ENCODE assay signal across 22 cellular contexts in the genomic region with DNA sequence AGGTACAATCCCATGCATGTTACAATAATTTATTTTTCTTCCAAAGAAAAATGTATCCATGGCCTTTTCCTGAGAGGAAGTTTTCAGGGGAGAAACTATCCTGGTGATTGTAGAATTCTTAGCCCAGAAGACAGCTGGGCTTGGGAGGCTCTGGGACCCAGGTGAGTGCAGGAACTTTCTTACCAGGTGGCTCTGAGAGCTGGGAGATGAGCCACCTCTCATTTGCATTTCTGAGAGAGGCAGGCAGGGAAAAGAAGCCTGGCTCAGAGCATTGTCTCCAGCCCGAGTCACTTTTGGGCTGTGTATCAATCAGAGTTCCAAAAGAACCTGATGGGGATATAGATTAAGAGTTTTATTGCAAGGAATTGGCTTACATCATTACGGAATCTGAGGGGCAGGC.
"Had no signal": no experiment of that assay in that cellular context is flagged by ENCODE, and none has a peak within 500 bp of the region (broad histone marks: within the 10 kb centered on the region; RNA-seq: fewer than 3 reads in every experiment).

No MANE protein-coding gene starts in this region.

- H3K79me2 ChIP-seq: hepatocyte had no signal

- H2AFZ ChIP-seq: hepatocyte had no signal

- H3K4me1 ChIP-seq: esophagus muscularis mucosa had no signal

- H3K27ac Mint-ChIP-seq: activated B cell treated with CpG ODN at 0.5 μM for 24 hours; activated CD4-positive, alpha-beta memory T cell treated with anti-CD3 and anti-CD28 coated beads for 36 hours; activated naive CD8-positive, alpha-beta T cell treated with anti-CD3 and anti-CD28 coated beads for 36 hours; activated T-helper 17 cell treated with anti-CD3 and anti-CD28 coated beads, Interleukin-2, amount 50 U/mL, for 72 hours; dendritic cell treated with granulocyte-macrophage colony-stimulating factor and Interleukin-4, amounts not matched to agents 40 ng/mL and 50 ng/mL, for 4 days; T-helper 2 cell treated with Interferon-gamma antibody and Interleukin-4, amounts not matched to agents 5 μg/mL and 100 μg/mL, for 36 hours had no signal

- H3K27me3 Mint-ChIP-seq: activated B cell treated with CpG ODN at 0.5 μM for 24 hours had no signal

- ATAC-seq: activated T-helper 17 cell treated with anti-CD3 and anti-CD28 coated beads, Interleukin-2, amount 50 U/mL, for 72 hours; left lobe of liver; stimulated activated naive CD8-positive, alpha-beta T cell treated with anti-CD3 and anti-CD28 coated beads, Interleukin-15, Interleukin-2, amounts not matched to agents 100 U/mL and 50 U/mL, for 24 hours had no signal

- H3K36me3 ChIP-seq: esophagus muscularis mucosa, tibial nerve had no signal

- H3K4me3 ChIP-seq: esophagus muscularis mucosa, hepatocyte, lung, tibial nerve had no signal

- H3K36me3 Mint-ChIP-seq: activated CD4-positive, alpha-beta memory T cell treated with anti-CD3 and anti-CD28 coated beads for 36 hours had no signal

- H3K9me3 ChIP-seq: esophagus muscularis mucosa, tibial nerve had no signal

- H3K27me3 ChIP-seq: hepatocyte had no signal

- H3K4me3 Mint-ChIP-seq: activated B cell treated with CpG ODN at 0.5 μM for 24 hours; activated CD4-positive, alpha-beta memory T cell treated with anti-CD3 and anti-CD28 coated beads for 36 hours; activated naive CD8-positive, alpha-beta T cell treated with anti-CD3 and anti-CD28 coated beads for 36 hours; activated T-helper 17 cell treated with anti-CD3 and anti-CD28 coated beads, Interleukin-2, amount 50 U/mL, for 72 hours; dendritic cell treated with granulocyte-macrophage colony-stimulating factor and Interleukin-4, amounts not matched to agents 40 ng/mL and 50 ng/mL, for 4 days; T-helper 2 cell treated with Interferon-gamma antibody and Interleukin-4, amounts not matched to agents 5 μg/mL and 100 μg/mL, for 36 hours had no signal

- H3K9me3 Mint-ChIP-seq: activated B cell treated with CpG ODN at 0.5 μM for 24 hours; activated CD4-positive, alpha-beta memory T cell treated with anti-CD3 and anti-CD28 coated beads for 36 hours; activated naive CD8-positive, alpha-beta T cell treated with anti-CD3 and anti-CD28 coated beads for 36 hours; activated T-helper 17 cell treated with anti-CD3 and anti-CD28 coated beads, Interleukin-2, amount 50 U/mL, for 72 hours; dendritic cell treated with granulocyte-macrophage colony-stimulating factor and Interleukin-4, amounts not matched to agents 40 ng/mL and 50 ng/mL, for 4 days; nephron; T-helper 2 cell treated with Interferon-gamma antibody and Interleukin-4, amounts not matched to agents 5 μg/mL and 100 μg/mL, for 36 hours had no signal

- DNase-seq: activated B cell treated with CpG ODN at 0.5 μM for 24 hours; activated CD4-positive, alpha-beta memory T cell treated with anti-CD3 and anti-CD28 coated beads for 36 hours; activated CD4-positive, alpha-beta T cell treated with anti-CD3 and anti-CD28 coated beads for 4 hours; activated naive CD4-positive, alpha-beta T cell; activated naive CD8-positive, alpha-beta T cell treated with anti-CD3 and anti-CD28 coated beads for 36 hours; activated T-cell treated with anti-CD3 and anti-CD28 coated beads for 4 hours; amniotic stem cell; effector CD8-positive, alpha-beta T cell; midbrain; stimulated activated CD4-positive, alpha-beta T cell treated with anti-CD3 and anti-CD28 coated beads, Interleukin-12 subunit alpha, Interleukin-12 subunit beta, amount 100 ng/mL, for 4 hours; stimulated activated CD4-positive, alpha-beta T cell treated with anti-CD3 and anti-CD28 coated beads, Interleukin-1b, Interleukin-23, amount 100 ng/mL, for 48 hours; stimulated activated CD8-positive, alpha-beta memory T cell treated with anti-CD3 and anti-CD28 coated beads, Interleukin-4, amount 100 ng/mL, for 48 hours; stimulated activated naive CD8-positive, alpha-beta T cell treated with anti-CD3 and anti-CD28 coated beads, Interleukin-15, Interleukin-2, amounts not matched to agents 100 U/mL and 50 U/mL, for 24 hours had no signal

- H3K27ac ChIP-seq: esophagus muscularis mucosa, hepatocyte, tibial nerve had no signal
